In genomic region chr10:79238606-79239005, GRCh38 we compare ENCODE assay signal across 13 cellular contexts.
DNase-seq lines count a peak whose midpoint lies in the region; ATAC-seq and TF ChIP-seq lines count a peak whose summit lies in the region.
"Had no signal": no experiment of that assay in that cellular context is flagged by ENCODE, and none has a peak within 500 bp of the region (broad histone marks: within the 10 kb centered on the region; RNA-seq: fewer than 3 reads in every experiment).

No MANE protein-coding gene starts in this region.

- peaks cover 2% of the 10 kb centered on the region for H3K27me3 Mint-ChIP-seq in neural progenitor cell (ENCODE audit: insufficient read depth, low read depth)
- no peaks in the 10 kb centered on the region for H3K27me3 Mint-ChIP-seq in stimulated activated naive B cell treated with anti-CD40 and anti-IgM and Interleukin-4, amounts not matched to agents 10 μg/mL and 1 μg/mL and 100 μg/mL, for 72 hours

- H3K36me3 Mint-ChIP-seq in neural progenitor cell: peaks cover 12% of the 10 kb centered on the region
- H3K36me3 Mint-ChIP-seq in stimulated activated naive B cell treated with anti-CD40 and anti-IgM and Interleukin-4, amounts not matched to agents 10 μg/mL and 1 μg/mL and 100 μg/mL, for 72 hours: peaks cover 2 to 9% of the 10 kb centered on the region in 2 donors

- no peak overlapping the region for H3K4me3 Mint-ChIP-seq in neural progenitor cell
- H3K4me3 Mint-ChIP-seq in stimulated activated naive B cell treated with anti-CD40 and anti-IgM and Interleukin-4, amounts not matched to agents 10 μg/mL and 1 μg/mL and 100 μg/mL, for 72 hours: no peak overlapping the region

- ATAC-seq in HG02588 (IDR thresholded peaks at IDR 0.05; ENCODE audit: unreplicated experiment): no peak
- ATAC-seq in stimulated activated naive B cell treated with anti-CD40 and anti-IgM and Interleukin-4, amounts not matched to agents 10 μg/mL and 1 μg/mL and 100 μg/mL, for 72 hours (replicated peaks): no peak
- ATAC-seq: activated CD4-positive, CD25-positive, alpha-beta regulatory T cell treated with anti-CD3 and anti-CD28 coated beads, Interleukin-2, amount 50 U/mL, for 24 hours had no signal

- TF ChIP-seq CTCF in AG04450 (IDR thresholded peaks at IDR 0.05; ENCODE audit: low read depth, low read length): no peak
- no peak for TF ChIP-seq CTCF in esophagus muscularis mucosa (IDR thresholded peaks at IDR 0.05)
- TF ChIP-seq CTCF in neural progenitor cell (IDR thresholded peaks at IDR 0.05): no peak

- no peak for TF ChIP-seq EP300 in esophagus muscularis mucosa (IDR thresholded peaks at IDR 0.05)

- whole genome bisulfite sequencing in esophagus muscularis mucosa: 44% methylated on average over 2 of the region's 2 CpGs

- no peak overlapping the region for H2AFZ ChIP-seq in neural progenitor cell (replicated peaks)

- no peaks in the 10 kb centered on the region for H3K9me3 ChIP-seq in AG04450 (ENCODE audit: control insufficient read depth, insufficient read depth, low read length)
- H3K9me3 ChIP-seq in SK-N-MC (ENCODE audit: low read depth, low read length): no peaks in the 10 kb centered on the region
- H3K9me3 ChIP-seq in esophagus muscularis mucosa: no peaks in the 10 kb centered on the region
- no peaks in the 10 kb centered on the region for H3K9me3 ChIP-seq in neural progenitor cell (ENCODE audit: low read depth)
- H3K9me3 ChIP-seq: ascending aorta had no signal

- H4K20me1 ChIP-seq in neural progenitor cell (ENCODE audit: low read depth): peaks cover 75% of the 10 kb centered on the region

- H3K9ac ChIP-seq in SK-N-MC (ENCODE audit: insufficient read length): no peak overlapping the region
- no peak overlapping the region for H3K9ac ChIP-seq in neural progenitor cell
- H3K9ac ChIP-seq: KMS-11 had no signal

- POLR2A ChIA-PET in AG04450 (lab: Yijun Ruan, JAX): interaction anchor here (1.0 kb wide), 1 partner anchor 10 kb away, joined by 3 read pairs; no protein-coding TSS in a partner anchor

- H3K4me3 ChIP-seq in AG04450 (ENCODE audit: low read depth, low read length) (no peak overlapping the region), SK-N-MC (no peak overlapping the region), esophagus muscularis mucosa (no peak overlapping the region), neural progenitor cell (no peak overlapping the region)
- H3K4me3 ChIP-seq: ascending aorta had no signal

- H3K36me3 ChIP-seq in SK-N-MC (ENCODE audit: insufficient read depth, low read length) (no peaks in the 10 kb centered on the region), esophagus muscularis mucosa (peaks cover 0 to 18% (median 16%) of the 10 kb centered on the region in 4 donors), neural progenitor cell (no peaks in the 10 kb centered on the region)
- H3K36me3 ChIP-seq: ascending aorta had no signal

- in situ Hi-C loops in ACHN (cut with HindIII; ENCODE audit: low pct_ligation_motif_present, low pct_unique_long_range_greater_than_20kb, low sequenced_read_pairs): no loop called here

- intact Hi-C loops in esophagus muscularis mucosa (cut with DNase I): no loop called here

- peaks cover 61% of the 10 kb centered on the region for H3F3A ChIP-seq in neural progenitor cell (ENCODE audit: low read depth)

- H3K27me3 ChIP-seq in AG04450 (ENCODE audit: control insufficient read depth, insufficient read depth, low read length): no peaks in the 10 kb centered on the region
- H3K27me3 ChIP-seq in esophagus muscularis mucosa: no peaks in the 10 kb centered on the region
- peaks cover 47% of the 10 kb centered on the region for H3K27me3 ChIP-seq in neural progenitor cell
- H3K27me3 ChIP-seq: ascending aorta had no signal

- H3K27ac ChIP-seq in AG04450 (ENCODE audit: low read depth, low read length): peak overlapping the region; percentile 47
- 0 out of 2 replicates have a peak overlapping the region, but pooled peaks have one; percentile 36 for H3K27ac ChIP-seq in SK-N-MC
- peak overlapping the region; percentile 62 to 80 (median 68) for H3K27ac ChIP-seq in esophagus muscularis mucosa (replicated peaks in 1 of 4)
- no peak overlapping the region for H3K27ac ChIP-seq in neural progenitor cell
- H3K27ac ChIP-seq: KMS-11 had no signal

- peaks cover under 1% of the 10 kb centered on the region for H3K79me2 ChIP-seq in neural progenitor cell (ENCODE audit: low read depth)

- TF ChIP-seq POLR2A in esophagus muscularis mucosa (IDR thresholded peaks at IDR 0.05; ENCODE audit: low read depth): no peak

- DNase-seq in AG04450 (ENCODE audit: low read depth, low spot score) (no peak), SK-N-MC (ENCODE audit: low read depth, low spot score) (no peak), esophagus muscularis mucosa (ENCODE audit: extremely low spot score) (no peak), neural progenitor cell (ENCODE audit: low spot score) (no peak), ACHN (no peak), H4 (ENCODE audit: low spot score) (no peak)
- DNase-seq in stimulated activated naive B cell treated with anti-CD40 and anti-IgM and Interleukin-4, amounts not matched to agents 10 μg/mL and 1 μg/mL and 100 μg/mL, for 72 hours: no peak
- DNase-seq: DMS79, NCI-H2081 had no signal

- no peaks in the 10 kb centered on the region for H3K9me3 Mint-ChIP-seq in neural progenitor cell
- no peaks in the 10 kb centered on the region for H3K9me3 Mint-ChIP-seq in stimulated activated naive B cell treated with anti-CD40 and anti-IgM and Interleukin-4, amounts not matched to agents 10 μg/mL and 1 μg/mL and 100 μg/mL, for 72 hours

- CTCF ChIA-PET in AG04450 (lab: Charles Lee): interaction anchor here (0.6 kb wide), 1 partner anchor 27 kb away, joined by 10 read pairs; no protein-coding TSS in a partner anchor

- H3K4me1 ChIP-seq in esophagus muscularis mucosa (peaks cover 74 to 94% (median 89%) of the 10 kb centered on the region in 4 donors), neural progenitor cell (peaks cover 63% of the 10 kb centered on the region)

- peaks cover 76% of the 10 kb centered on the region for H3K4me1 Mint-ChIP-seq in neural progenitor cell
- H3K4me1 Mint-ChIP-seq in stimulated activated naive B cell treated with anti-CD40 and anti-IgM and Interleukin-4, amounts not matched to agents 10 μg/mL and 1 μg/mL and 100 μg/mL, for 72 hours: peaks cover 16 to 29% of the 10 kb centered on the region in 2 donors

- peak overlapping the region; percentile 99 for H3K4me2 ChIP-seq in neural progenitor cell
- H3K4me2 ChIP-seq: KMS-11 had no signal

- peak overlapping the region; percentile 15 for H3K27ac Mint-ChIP-seq in neural progenitor cell
- H3K27ac Mint-ChIP-seq in stimulated activated naive B cell treated with anti-CD40 and anti-IgM and Interleukin-4, amounts not matched to agents 10 μg/mL and 1 μg/mL and 100 μg/mL, for 72 hours: no peak overlapping the region
